Comparison of ENCODE assay signal across 11 cellular contexts in genomic region chrX:28586291-28586690, GRCh38. TPM values are rescaled to one million over a fixed set of nuclear protein-coding genes. Genes with fewer than 3 reads are reported as not detected.
DNase-seq lines count a peak whose midpoint lies in the region; ATAC-seq and TF ChIP-seq lines count a peak whose summit lies in the region.
"Had no signal": no experiment of that assay in that cellular context is flagged by ENCODE, and none has a peak within 500 bp of the region (broad histone marks: within the 10 kb centered on the region; RNA-seq: fewer than 3 reads in every experiment).

No MANE protein-coding gene starts in this region.

- H3K4me3 ChIP-seq in NT2/D1 (ENCODE audit: insufficient read length, low read depth): peak overlapping the region; percentile 60
- peak overlapping the region; percentile 34 for H3K4me3 ChIP-seq in suprapubic skin

- peaks cover 3% of the 10 kb centered on the region for H3K4me1 Mint-ChIP-seq in endothelial cell (ENCODE audit: unreplicated experiment)

- no peak overlapping the region for H3K27ac Mint-ChIP-seq in endothelial cell (ENCODE audit: unreplicated experiment)

- no peak for TF ChIP-seq POLR2A in suprapubic skin (IDR thresholded peaks at IDR 0.05)

- TF ChIP-seq CTCF in endothelial cell (IDR thresholded peaks at IDR 0.05; ENCODE audit: unreplicated experiment) (no peak), suprapubic skin (IDR thresholded peaks at IDR 0.05) (no peak)

- no peaks in the 10 kb centered on the region for H3K4me1 ChIP-seq in NT2/D1 (ENCODE audit: insufficient read depth, insufficient read length)
- no peaks in the 10 kb centered on the region for H3K4me1 ChIP-seq in suprapubic skin

- no peak for TF ChIP-seq EP300 in suprapubic skin (IDR thresholded peaks at IDR 0.05)

- DNase-seq in NT2/D1 (ENCODE audit: low read depth, low spot score) (peak; percentile 33), endothelial cell (ENCODE audit: low spot score) (peak; percentile 11), left kidney (ENCODE audit: low read depth, low spot score) (peak; percentile 66), suprapubic skin (ENCODE audit: low spot score in 2 of 2) (no peak), MV-4-11 (lab: John Stamatoyannopoulos, UW) (no peak)
- DNase-seq: NCI-H1092 treated with DMSO at 0.1 percent for 48 hours; SIG-M5; stimulated activated CD8-positive, alpha-beta memory T cell treated with anti-CD3 and anti-CD28 coated beads, Interleukin-4, amount 100 ng/mL, for 48 hours had no signal

- no peaks in the 10 kb centered on the region for H3K9me3 Mint-ChIP-seq in endothelial cell (ENCODE audit: unreplicated experiment)

- H3K9me3 ChIP-seq in NT2/D1 (ENCODE audit: insufficient read depth, low read length) (no peaks in the 10 kb centered on the region), suprapubic skin (no peaks in the 10 kb centered on the region)
- H3K9me3 ChIP-seq: neutrophil had no signal

- 31% methylated on average over 9 of the region's 9 CpGs for WGBS in suprapubic skin

- no peak overlapping the region for H3K9ac ChIP-seq in NT2/D1 (ENCODE audit: insufficient read length, low read depth)

- no peaks in the 10 kb centered on the region for H3K36me3 Mint-ChIP-seq in endothelial cell (ENCODE audit: low read depth, unreplicated experiment)

- no peak overlapping the region for H3K4me3 Mint-ChIP-seq in endothelial cell (ENCODE audit: unreplicated experiment)

- no peak overlapping the region for H3K27ac ChIP-seq in suprapubic skin
- H3K27ac ChIP-seq: neutrophil had no signal

- no peaks in the 10 kb centered on the region for H3K27me3 Mint-ChIP-seq in endothelial cell (ENCODE audit: unreplicated experiment)

- H3K36me3 ChIP-seq in NT2/D1 (ENCODE audit: insufficient read depth, insufficient read length, low read length) (no peaks in the 10 kb centered on the region), suprapubic skin (no peaks in the 10 kb centered on the region)
- H3K36me3 ChIP-seq: neutrophil had no signal

- ATAC-seq in GM19455 (IDR thresholded peaks at IDR 0.05; ENCODE audit: unreplicated experiment) (no peak), GM21526 (IDR thresholded peaks at IDR 0.05; ENCODE audit: low FRiP score, unreplicated experiment) (no peak)

- H3K27me3 ChIP-seq in NT2/D1 (ENCODE audit: insufficient read depth, insufficient read length) (peaks cover 6% of the 10 kb centered on the region), suprapubic skin (no peaks in the 10 kb centered on the region)

RNA-seq across cellular contexts. Expression of gene IL1RAPL1, which starts 1.0 kb away (rescaled TPM):
- total RNA-seq in endothelial cell (ENCODE audit: unreplicated experiment): 0.18 TPM
- total RNA-seq in suprapubic skin: under 1 TPM in 1 of 4 donors, not detected in 3; 0.13 TPM

Comparison
In these comparisons a context has a peak if more than half of its experiments do, and no peak if none do; other contexts are left out.
1. DNase-seq: peak in NT2/D1 (single experiment), endothelial cell (single experiment) and left kidney (single experiment); none in suprapubic skin (0 of 2) and MV-4-11 (single experiment).